ENCODE assay signal across 1 cellular context in genomic region chr6:133312006-133312405, GRCh38.
TF ChIP-seq lines count a peak whose summit lies in the region.

No MANE protein-coding gene starts in this region.

TF ChIP-seq in GM23338, 12 proteins besides CTCF, POLR2A, EP300 and RAD21 (continued from another document):
- no peak for TF ChIP-seq REST (IDR thresholded peaks at IDR 0.05; ENCODE audit: unreplicated experiment)
- TF ChIP-seq JUNB (IDR thresholded peaks at IDR 0.05; ENCODE audit: unreplicated experiment), result no peak
- TF ChIP-seq NANOG (IDR thresholded peaks at IDR 0.05; ENCODE audit: borderline replicate concordance), result no peak
